Comparison of ENCODE assay signal across 8 cellular contexts in genomic region chr4:89056953-89057398, GRCh38. TPM values are rescaled to one million over a fixed set of nuclear protein-coding genes. Genes with fewer than 3 reads are reported as not detected.
DNase-seq lines count a peak whose midpoint lies in the region; ATAC-seq and TF ChIP-seq lines count a peak whose summit lies in the region.

Gene FAM13A, minus strand, starts transcription at chr4:89057185. Its CDS starts 221 bp downstream, at chr4:89056964.

- H4K20me1 ChIP-seq in neural cell (ENCODE audit: insufficient read depth) = no peaks in the 10 kb centered on the region

- peaks cover 21% of the 10 kb centered on the region for H3K79me2 ChIP-seq in neural cell (replicated peaks; ENCODE audit: insufficient read depth, low read length)

- H3K9me3 Mint-ChIP-seq in WTC11 = peaks cover 25% of the 10 kb centered on the region

- H3K27ac Mint-ChIP-seq in WTC11 = peak within 1 kb of the TSS; percentile 82

- in situ Hi-C loops in HAP-1 (cut with MboI; ENCODE audit: low sequenced_read_pairs) = no loop called here

- peaks cover 10% of the 10 kb centered on the region; the same call in 1 of the 2 replicates for H3K36me3 Mint-ChIP-seq in WTC11

- ATAC-seq in WTC11 (peak; percentile 94), HG03280 (IDR thresholded peaks at IDR 0.05; ENCODE audit: unreplicated experiment) (no peak)

- H3K36me3 ChIP-seq in HAP-1 (replicated peaks) (no peaks in the 10 kb centered on the region), neural cell (ENCODE audit: insufficient read depth, low read length) (no peaks in the 10 kb centered on the region)

- peak within 1 kb of the TSS; percentile 38 for H2AFZ ChIP-seq in neural cell (ENCODE audit: low read depth, low read length)

- H3K9me3 ChIP-seq in HAP-1 = no peaks in the 10 kb centered on the region
- H3K9me3 ChIP-seq in neural cell (ENCODE audit: low read length) = no peaks in the 10 kb centered on the region

- no peak for TF ChIP-seq EP300 in neural cell (conservative IDR thresholded peaks at IDR 0.05; ENCODE audit: poor library complexity, severe bottlenecking)

- H3K9me2 ChIP-seq in neural cell (ENCODE audit: insufficient read depth, low read length) = no peaks in the 10 kb centered on the region

- TF ChIP-seq CTCF in WTC11 (IDR thresholded peaks at IDR 0.05) (no peak), neural cell (IDR thresholded peaks at IDR 0.05; ENCODE audit: poor library complexity, severe bottlenecking) (no peak)

- CTCF ChIA-PET in WTC11 (lab: Charles Lee) = interaction anchor here (0.5 to 1.0 kb wide), 3 partner anchors 11 to 94 kb away, joined by 3 to 4 read pairs (median 3); no protein-coding TSS in a partner anchor

- peak within 1 kb of the TSS; percentile 28 for H3K4me2 ChIP-seq in neural cell (ENCODE audit: low read length)

- peaks cover 38% of the 10 kb centered on the region for H3K4me1 Mint-ChIP-seq in WTC11

- H3K9ac ChIP-seq in neural cell (ENCODE audit: low read length) = peak within 1 kb of the TSS; percentile 15

- no peaks in the 10 kb centered on the region for H3F3A ChIP-seq in neural cell (ENCODE audit: insufficient read depth, low read length, poor library complexity, severe bottlenecking)

- POLR2A ChIA-PET in WTC11 (lab: Charles Lee) = no interaction called here

- peaks cover 12% of the 10 kb centered on the region for H3K4me1 ChIP-seq in HAP-1

- TF ChIP-seq RAD21 in neural cell (conservative IDR thresholded peaks at IDR 0.05) = peak; percentile 16

- no peak within 1 kb of the TSS for H3K27ac ChIP-seq in neural cell (ENCODE audit: low read length)

- DNase-seq in DMS 273 treated with DMSO at 0.1 percent for 48 hours (lab: John Stamatoyannopoulos, UW) (peak; percentile 95), HAP-1 (ENCODE audit: low spot score in 2 of 2) (peak; percentile 87 to 99), NCI-H187 (lab: John Stamatoyannopoulos, UW) (peak; percentile 86 to 93), WTC11 (ENCODE audit: low spot score) (peak; percentile 60), glomerular endothelial cell (ENCODE audit: extremely low read depth, low read depth, low spot score) (peak; percentile 82)
- DNase-seq in stimulated activated naive CD4-positive, alpha-beta T cell treated with Interleukin-2 at 50 U/mL for 16 hours (lab: John Stamatoyannopoulos, UW) = no peak

- H3K4me3 Mint-ChIP-seq in WTC11 = peak within 1 kb of the TSS; percentile 85

- H3K27me3 ChIP-seq in HAP-1 (ENCODE audit: low read depth) = no peaks in the 10 kb centered on the region
- H3K27me3 ChIP-seq in neural cell (ENCODE audit: insufficient read depth, low read depth, low read length) = no peaks in the 10 kb centered on the region

- peak within 1 kb of the TSS; percentile 38 for H3K4me3 ChIP-seq in HAP-1
- H3K4me3 ChIP-seq in neural cell (ENCODE audit: low read length) = peak within 1 kb of the TSS; percentile 61

- H3K27me3 Mint-ChIP-seq in WTC11 (ENCODE audit: low read depth) = peaks cover 12% of the 10 kb centered on the region

TF ChIP-seq in WTC11, 78 proteins besides CTCF, POLR2A, EP300 and RAD21:
- TF ChIP-seq MAX (CRISPR knock-in tag; IDR thresholded peaks at IDR 0.05) (peak; percentile 70), USF1 (CRISPR knock-in tag; IDR thresholded peaks at IDR 0.05) (peak; percentile 94), USF2 (CRISPR knock-in tag; IDR thresholded peaks at IDR 0.05) (peak; percentile 93), SP1 (CRISPR knock-in tag; conservative IDR thresholded peaks at IDR 0.05) (peak; percentile 41; the same call in 1 of the 2 replicates), FOXK1 (CRISPR knock-in tag; IDR thresholded peaks at IDR 0.05) (0 out of 2 replicates have a peak, but pooled peaks have one; percentile 28), TEAD1 (CRISPR knock-in tag; IDR thresholded peaks at IDR 0.05) (no peak), ETV6 (CRISPR knock-in tag; IDR thresholded peaks at IDR 0.05) (no peak)

TF ChIP-seq in neural cell, 6 proteins besides CTCF, POLR2A, EP300 and RAD21:
- TF ChIP-seq REST (IDR thresholded peaks at IDR 0.05; ENCODE audit: borderline replicate concordance) = no peak
- TF ChIP-seq TAF1 (IDR thresholded peaks at IDR 0.05; ENCODE audit: low read depth) = no peak
- no peak for TF ChIP-seq POLR2AphosphoS5 (IDR thresholded peaks at IDR 0.05)
- peak; percentile 76 for TF ChIP-seq MXI1 (conservative IDR thresholded peaks at IDR 0.05; ENCODE audit: poor library complexity, severe bottlenecking)

RNA-seq across cellular contexts. Expression of gene FAM13A, which starts in this region (rescaled TPM):
- total RNA-seq in WTC11 (2021) (14.6 to 17.8 TPM (median 16.5 TPM) in 3 replicates), glomerular endothelial cell (4.0 and 7.5 TPM in 2 replicates)
- 4.0 and 7.9 TPM in 2 replicates for polyA plus RNA-seq in neural cell
- 14.9 and 26.6 TPM in 2 replicates for polyA minus RNA-seq in neural cell
